ENCODE assay signal across 23 cellular contexts in genomic region chr13:33678084-33678483, GRCh38.
DNase-seq lines count a peak whose midpoint lies in the region; ATAC-seq, FAIRE-seq and TF ChIP-seq lines count a peak whose summit lies in the region.
"Had no signal": no experiment of that assay in that cellular context is flagged by ENCODE, and none has a peak within 500 bp of the region (broad histone marks: within the 10 kb centered on the region; RNA-seq: fewer than 3 reads in every experiment).

No MANE protein-coding gene starts in this region.

- no peaks in the 10 kb centered on the region for H3K9me3 ChIP-seq in endodermal cell (ENCODE audit: control insufficient read depth, low read length)
- H3K9me3 ChIP-seq: thyroid gland had no signal

- no peak overlapping the region for H3K27ac Mint-ChIP-seq in endodermal cell

- FAIRE-seq in GM19239 (lab: Jason Lieb, UNC) = peak; percentile 39
- FAIRE-seq: colon, endometrium had no signal

- WGBS in endodermal cell (ENCODE audit: insufficient coverage in 1 of 2, insufficient read length in 1 of 2), 2 experiments = 88 to 92% methylated on average over 9 of the region's 9 CpGs

- no peaks in the 10 kb centered on the region for H3K36me3 Mint-ChIP-seq in endodermal cell (ENCODE audit: low read depth)

- peak; percentile 13 for DNase-seq in COLO829 (ENCODE audit: low spot score)
- DNase-seq in GM19239 (ENCODE audit: insufficient read length, low spot score) = no peak
- DNase-seq in RPMI7951 (ENCODE audit: low read depth) = peak; percentile 29
- DNase-seq in endodermal cell = no peak
- no peak for DNase-seq in NCI-H2171 (lab: John Stamatoyannopoulos, UW)
- DNase-seq in NCI-H187 (lab: John Stamatoyannopoulos, UW) = no peak
- no peak for DNase-seq in NCI-H526 (lab: John Stamatoyannopoulos, UW)
- DNase-seq: activated CD4-positive, alpha-beta T cell treated with anti-CD3 and anti-CD28 coated beads for 1 hour; brain microvascular endothelial cell; CD4-positive, alpha-beta T cell; GF-D8; left cardiac atrium; naive B cell; NCI-H2081 treated with DMSO at 0.1 percent for 48 hours; NK-92 treated with Interleukin-12 subunit alpha and Interleukin-12 subunit beta, amount 100 ng/mL, for 24 hours; occipital lobe; stimulated activated naive CD4-positive, alpha-beta T cell; SW 1271; thyroid gland had no signal

- peaks cover 31% of the 10 kb centered on the region for H3K4me1 Mint-ChIP-seq in endodermal cell

- peaks cover 4% of the 10 kb centered on the region for H3K4me1 ChIP-seq in endodermal cell (ENCODE audit: control insufficient read depth, insufficient read depth, low read length)

- no peaks in the 10 kb centered on the region for H3K36me3 ChIP-seq in endodermal cell (ENCODE audit: control insufficient read depth, insufficient read depth, low read length)
- H3K36me3 ChIP-seq: brain microvascular endothelial cell, thyroid gland had no signal

- peaks cover 16% of the 10 kb centered on the region for H3K27me3 ChIP-seq in endodermal cell (ENCODE audit: control insufficient read depth, insufficient read depth, low read length, poor library complexity, severe bottlenecking)
- H3K27me3 ChIP-seq: brain microvascular endothelial cell, thyroid gland had no signal

- H3K9me3 Mint-ChIP-seq in endodermal cell = peaks cover 17% of the 10 kb centered on the region
- H3K9me3 Mint-ChIP-seq: CD4-positive, alpha-beta T cell; naive B cell had no signal

- peaks cover 8% of the 10 kb centered on the region for H3K27me3 Mint-ChIP-seq in endodermal cell (ENCODE audit: insufficient read depth)
- H3K27me3 Mint-ChIP-seq: CD4-positive, alpha-beta T cell had no signal

- no peak overlapping the region for H3K4me3 Mint-ChIP-seq in endodermal cell

- H3K4me3 ChIP-seq in endodermal cell (ENCODE audit: low read length) = no peak overlapping the region
- H3K4me3 ChIP-seq: thyroid gland had no signal

- no peak overlapping the region for H3K27ac ChIP-seq in endodermal cell (ENCODE audit: low read depth, low read length)
- H3K27ac ChIP-seq: brain microvascular endothelial cell, RWPE1, thyroid gland had no signal

- H3K9ac ChIP-seq in endodermal cell (ENCODE audit: extremely low read depth, low read length, poor library complexity, severe bottlenecking) = no peak overlapping the region

- no peak for ATAC-seq in esophagus mucosa

- TF ChIP-seq CTCF in endodermal cell (conservative IDR thresholded peaks at IDR 0.05) = peak; percentile 57

Comparison
In these comparisons a context has a peak if more than half of its experiments do, and no peak if none do; other contexts are left out.
1. DNase-seq: peak in COLO829 (single experiment) and RPMI7951 (single experiment); none in GM19239 (single experiment), endodermal cell (single experiment), NCI-H2171 (single experiment), NCI-H187 (0 of 2) and NCI-H526 (0 of 2).